2 cellular contexts compared by ENCODE assay signal in the genomic region with DNA sequence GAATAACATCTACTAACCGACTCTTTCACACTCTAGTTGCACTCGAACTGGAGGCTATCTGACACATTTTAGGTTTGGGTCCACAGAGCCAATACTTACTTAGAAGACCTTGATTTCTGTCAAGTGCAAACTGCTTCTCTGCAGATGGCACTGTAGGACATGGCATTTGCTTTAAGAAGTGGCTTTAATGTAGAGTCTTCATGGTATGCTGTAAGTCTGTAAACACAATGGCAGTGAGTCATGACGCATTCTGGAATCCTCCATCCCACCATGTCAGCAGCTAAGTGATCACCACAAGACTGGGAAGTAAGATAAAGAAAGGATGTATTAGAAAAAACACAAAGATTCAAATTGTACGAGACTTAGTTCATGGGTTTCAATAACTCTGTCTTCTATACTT.
TF ChIP-seq lines count a peak whose summit lies in the region.

No MANE protein-coding gene starts in this region.

TF ChIP-seq in HCT116, 20 proteins besides CTCF, POLR2A, EP300 and RAD21 (continued from another document):
- TF ChIP-seq, protein P1, sequence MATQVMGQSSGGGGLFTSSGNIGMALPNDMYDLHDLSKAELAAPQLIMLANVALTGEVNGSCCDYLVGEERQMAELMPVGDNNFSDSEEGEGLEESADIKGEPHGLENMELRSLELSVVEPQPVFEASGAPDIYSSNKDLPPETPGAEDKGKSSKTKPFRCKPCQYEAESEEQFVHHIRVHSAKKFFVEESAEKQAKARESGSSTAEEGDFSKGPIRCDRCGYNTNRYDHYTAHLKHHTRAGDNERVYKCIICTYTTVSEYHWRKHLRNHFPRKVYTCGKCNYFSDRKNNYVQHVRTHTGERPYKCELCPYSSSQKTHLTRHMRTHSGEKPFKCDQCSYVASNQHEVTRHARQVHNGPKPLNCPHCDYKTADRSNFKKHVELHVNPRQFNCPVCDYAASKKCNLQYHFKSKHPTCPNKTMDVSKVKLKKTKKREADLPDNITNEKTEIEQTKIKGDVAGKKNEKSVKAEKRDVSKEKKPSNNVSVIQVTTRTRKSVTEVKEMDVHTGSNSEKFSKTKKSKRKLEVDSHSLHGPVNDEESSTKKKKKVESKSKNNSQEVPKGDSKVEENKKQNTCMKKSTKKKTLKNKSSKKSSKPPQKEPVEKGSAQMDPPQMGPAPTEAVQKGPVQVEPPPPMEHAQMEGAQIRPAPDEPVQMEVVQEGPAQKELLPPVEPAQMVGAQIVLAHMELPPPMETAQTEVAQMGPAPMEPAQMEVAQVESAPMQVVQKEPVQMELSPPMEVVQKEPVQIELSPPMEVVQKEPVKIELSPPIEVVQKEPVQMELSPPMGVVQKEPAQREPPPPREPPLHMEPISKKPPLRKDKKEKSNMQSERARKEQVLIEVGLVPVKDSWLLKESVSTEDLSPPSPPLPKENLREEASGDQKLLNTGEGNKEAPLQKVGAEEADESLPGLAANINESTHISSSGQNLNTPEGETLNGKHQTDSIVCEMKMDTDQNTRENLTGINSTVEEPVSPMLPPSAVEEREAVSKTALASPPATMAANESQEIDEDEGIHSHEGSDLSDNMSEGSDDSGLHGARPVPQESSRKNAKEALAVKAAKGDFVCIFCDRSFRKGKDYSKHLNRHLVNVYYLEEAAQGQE (IDR thresholded peaks at IDR 0.05; ENCODE audit: low read depth): no peak
- TF ChIP-seq, protein P2, sequence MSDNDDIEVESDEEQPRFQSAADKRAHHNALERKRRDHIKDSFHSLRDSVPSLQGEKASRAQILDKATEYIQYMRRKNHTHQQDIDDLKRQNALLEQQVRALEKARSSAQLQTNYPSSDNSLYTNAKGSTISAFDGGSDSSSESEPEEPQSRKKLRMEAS (IDR thresholded peaks at IDR 0.05): no peak
- TF ChIP-seq ATF3 (IDR thresholded peaks at IDR 0.05) (no peak), SP1 (IDR thresholded peaks at IDR 0.05; ENCODE audit: low read depth) (no peak), CEBPB (IDR thresholded peaks at IDR 0.05; ENCODE audit: low read depth) (no peak), EZH2phosphoT487 (IDR thresholded peaks at IDR 0.05; ENCODE audit: borderline replicate concordance) (no peak), POLR2AphosphoS5 (IDR thresholded peaks at IDR 0.05; ENCODE audit: low read depth, low read length) (no peak), SRF (IDR thresholded peaks at IDR 0.05; ENCODE audit: low read depth) (no peak), ELF1 (IDR thresholded peaks at IDR 0.05; ENCODE audit: borderline replicate concordance, low read depth) (no peak), EGR1 (IDR thresholded peaks at IDR 0.05; ENCODE audit: low read depth) (no peak)
TF ChIP-seq in HCT116: peak in this region for 0.

TF ChIP-seq in WTC11, 78 proteins besides CTCF, POLR2A, EP300 and RAD21 (continued from another document):
- TF ChIP-seq, protein P3, sequence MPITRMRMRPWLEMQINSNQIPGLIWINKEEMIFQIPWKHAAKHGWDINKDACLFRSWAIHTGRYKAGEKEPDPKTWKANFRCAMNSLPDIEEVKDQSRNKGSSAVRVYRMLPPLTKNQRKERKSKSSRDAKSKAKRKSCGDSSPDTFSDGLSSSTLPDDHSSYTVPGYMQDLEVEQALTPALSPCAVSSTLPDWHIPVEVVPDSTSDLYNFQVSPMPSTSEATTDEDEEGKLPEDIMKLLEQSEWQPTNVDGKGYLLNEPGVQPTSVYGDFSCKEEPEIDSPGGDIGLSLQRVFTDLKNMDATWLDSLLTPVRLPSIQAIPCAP (CRISPR knock-in tag; IDR thresholded peaks at IDR 0.05): no peak
- TF ChIP-seq, protein P4, sequence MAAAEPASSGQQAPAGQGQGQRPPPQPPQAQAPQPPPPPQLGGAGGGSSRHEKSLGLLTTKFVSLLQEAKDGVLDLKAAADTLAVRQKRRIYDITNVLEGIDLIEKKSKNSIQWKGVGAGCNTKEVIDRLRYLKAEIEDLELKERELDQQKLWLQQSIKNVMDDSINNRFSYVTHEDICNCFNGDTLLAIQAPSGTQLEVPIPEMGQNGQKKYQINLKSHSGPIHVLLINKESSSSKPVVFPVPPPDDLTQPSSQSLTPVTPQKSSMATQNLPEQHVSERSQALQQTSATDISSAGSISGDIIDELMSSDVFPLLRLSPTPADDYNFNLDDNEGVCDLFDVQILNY (CRISPR knock-in tag; IDR thresholded peaks at IDR 0.05): no peak
- TF ChIP-seq ZNF121 (CRISPR knock-in tag; IDR thresholded peaks at IDR 0.05): no peak
- TF ChIP-seq ZNF423 (CRISPR knock-in tag; IDR thresholded peaks at IDR 0.05): no peak
- no peak for TF ChIP-seq NFYB (CRISPR knock-in tag; conservative IDR thresholded peaks at IDR 0.05; ENCODE audit: low read depth)
- TF ChIP-seq TEAD4 (CRISPR knock-in tag; IDR thresholded peaks at IDR 0.05): no peak
- TF ChIP-seq, protein P5, sequence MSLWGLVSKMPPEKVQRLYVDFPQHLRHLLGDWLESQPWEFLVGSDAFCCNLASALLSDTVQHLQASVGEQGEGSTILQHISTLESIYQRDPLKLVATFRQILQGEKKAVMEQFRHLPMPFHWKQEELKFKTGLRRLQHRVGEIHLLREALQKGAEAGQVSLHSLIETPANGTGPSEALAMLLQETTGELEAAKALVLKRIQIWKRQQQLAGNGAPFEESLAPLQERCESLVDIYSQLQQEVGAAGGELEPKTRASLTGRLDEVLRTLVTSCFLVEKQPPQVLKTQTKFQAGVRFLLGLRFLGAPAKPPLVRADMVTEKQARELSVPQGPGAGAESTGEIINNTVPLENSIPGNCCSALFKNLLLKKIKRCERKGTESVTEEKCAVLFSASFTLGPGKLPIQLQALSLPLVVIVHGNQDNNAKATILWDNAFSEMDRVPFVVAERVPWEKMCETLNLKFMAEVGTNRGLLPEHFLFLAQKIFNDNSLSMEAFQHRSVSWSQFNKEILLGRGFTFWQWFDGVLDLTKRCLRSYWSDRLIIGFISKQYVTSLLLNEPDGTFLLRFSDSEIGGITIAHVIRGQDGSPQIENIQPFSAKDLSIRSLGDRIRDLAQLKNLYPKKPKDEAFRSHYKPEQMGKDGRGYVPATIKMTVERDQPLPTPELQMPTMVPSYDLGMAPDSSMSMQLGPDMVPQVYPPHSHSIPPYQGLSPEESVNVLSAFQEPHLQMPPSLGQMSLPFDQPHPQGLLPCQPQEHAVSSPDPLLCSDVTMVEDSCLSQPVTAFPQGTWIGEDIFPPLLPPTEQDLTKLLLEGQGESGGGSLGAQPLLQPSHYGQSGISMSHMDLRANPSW (CRISPR knock-in tag; conservative IDR thresholded peaks at IDR 0.05; ENCODE audit: low read depth): no peak
- TF ChIP-seq IRF2 (CRISPR knock-in tag; IDR thresholded peaks at IDR 0.05; ENCODE audit: borderline replicate concordance, low read depth): no peak
- TF ChIP-seq ATF3 (CRISPR knock-in tag; conservative IDR thresholded peaks at IDR 0.05): no peak
- no peak for TF ChIP-seq RELA (CRISPR knock-in tag; IDR thresholded peaks at IDR 0.05; ENCODE audit: borderline replicate concordance)
- TF ChIP-seq, protein P6, sequence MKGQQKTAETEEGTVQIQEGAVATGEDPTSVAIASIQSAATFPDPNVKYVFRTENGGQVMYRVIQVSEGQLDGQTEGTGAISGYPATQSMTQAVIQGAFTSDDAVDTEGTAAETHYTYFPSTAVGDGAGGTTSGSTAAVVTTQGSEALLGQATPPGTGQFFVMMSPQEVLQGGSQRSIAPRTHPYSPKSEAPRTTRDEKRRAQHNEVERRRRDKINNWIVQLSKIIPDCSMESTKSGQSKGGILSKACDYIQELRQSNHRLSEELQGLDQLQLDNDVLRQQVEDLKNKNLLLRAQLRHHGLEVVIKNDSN (CRISPR knock-in tag; IDR thresholded peaks at IDR 0.05): no peak
- TF ChIP-seq TEAD1 (CRISPR knock-in tag; IDR thresholded peaks at IDR 0.05): no peak
- TF ChIP-seq, protein P7, sequence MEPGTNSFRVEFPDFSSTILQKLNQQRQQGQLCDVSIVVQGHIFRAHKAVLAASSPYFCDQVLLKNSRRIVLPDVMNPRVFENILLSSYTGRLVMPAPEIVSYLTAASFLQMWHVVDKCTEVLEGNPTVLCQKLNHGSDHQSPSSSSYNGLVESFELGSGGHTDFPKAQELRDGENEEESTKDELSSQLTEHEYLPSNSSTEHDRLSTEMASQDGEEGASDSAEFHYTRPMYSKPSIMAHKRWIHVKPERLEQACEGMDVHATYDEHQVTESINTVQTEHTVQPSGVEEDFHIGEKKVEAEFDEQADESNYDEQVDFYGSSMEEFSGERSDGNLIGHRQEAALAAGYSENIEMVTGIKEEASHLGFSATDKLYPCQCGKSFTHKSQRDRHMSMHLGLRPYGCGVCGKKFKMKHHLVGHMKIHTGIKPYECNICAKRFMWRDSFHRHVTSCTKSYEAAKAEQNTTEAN (CRISPR knock-in tag; IDR thresholded peaks at IDR 0.05): no peak
- no peak for TF ChIP-seq SMAD4 (CRISPR knock-in tag; IDR thresholded peaks at IDR 0.05)
- no peak for TF ChIP-seq CDX4 (CRISPR knock-in tag; IDR thresholded peaks at IDR 0.05; ENCODE audit: borderline replicate concordance)
- TF ChIP-seq ZNF219 (CRISPR knock-in tag; IDR thresholded peaks at IDR 0.05; ENCODE audit: borderline replicate concordance): no peak
- no peak for TF ChIP-seq ZNF416 (CRISPR knock-in tag; IDR thresholded peaks at IDR 0.05)
- TF ChIP-seq ZNF396 (CRISPR knock-in tag; IDR thresholded peaks at IDR 0.05; ENCODE audit: borderline replicate concordance): no peak
- TF ChIP-seq CREB1 (CRISPR knock-in tag; IDR thresholded peaks at IDR 0.05): no peak
